Comparison of ENCODE assay signal across 31 cellular contexts in the genomic region with DNA sequence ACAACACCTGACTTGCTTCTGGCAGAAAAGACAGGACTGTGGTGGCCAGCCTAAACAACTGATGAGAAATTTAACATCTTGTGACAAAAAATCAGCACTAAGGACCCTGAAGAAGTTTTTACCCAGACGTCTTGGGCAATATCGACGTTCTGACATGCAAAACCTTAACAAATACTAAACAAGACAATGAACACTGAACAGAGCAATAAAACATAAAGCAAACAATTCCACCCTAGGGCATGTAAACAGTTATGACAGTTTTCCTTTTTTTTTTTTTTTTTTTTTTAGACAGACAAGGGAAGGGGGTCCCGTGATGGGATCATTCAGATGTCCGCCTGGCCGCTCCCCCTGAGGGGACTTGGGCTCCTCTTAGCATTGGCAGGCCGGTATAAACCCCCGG.
"Had no signal": no experiment of that assay in that cellular context is flagged by ENCODE, and none has a peak within 500 bp of the region (broad histone marks: within the 10 kb centered on the region; RNA-seq: fewer than 3 reads in every experiment).

No MANE protein-coding gene starts in this region.

- H3K4me1 Mint-ChIP-seq: activated B cell treated with CpG ODN at 0.5 μM for 24 hours; activated CD4-positive, alpha-beta T cell treated with anti-CD3 and anti-CD28 coated beads, Interleukin-2, amount 10 ng/mL, durations not matched to agents 24 days and 14 days; activated naive CD4-positive, alpha-beta T cell treated with anti-CD3 and anti-CD28 coated beads, Interleukin-2, amount 10 ng/mL, durations not matched to agents 7 days and 5 days; activated naive CD8-positive, alpha-beta T cell treated with anti-CD3 and anti-CD28 coated beads, Interleukin-2, amount 10 ng/mL, durations not matched to agents 7 days and 5 days; brain; central memory CD8-positive, alpha-beta T cell; T-helper 17 cell had no signal

- DNase-seq: activated B cell treated with CpG ODN at 0.5 μM for 24 hours; activated CD4-positive, alpha-beta memory T cell treated with anti-CD3 and anti-CD28 coated beads for 36 hours; activated CD4-positive, alpha-beta T cell treated with anti-CD3 and anti-CD28 coated beads, Interleukin-2, amount 10 ng/mL, durations not matched to agents 24 days and 14 days; activated CD8-positive, alpha-beta memory T cell treated with anti-CD3 and anti-CD28 coated beads, Interleukin-2, amount 50 U/mL, for 48 hours; activated gamma-delta T cell; activated naive CD4-positive, alpha-beta T cell; activated naive CD4-positive, alpha-beta T cell treated with anti-CD3 and anti-CD28 coated beads, Interleukin-2, amount 10 ng/mL, durations not matched to agents 7 days and 5 days; activated naive CD8-positive, alpha-beta T cell treated with anti-CD3 and anti-CD28 coated beads, Interleukin-2, amount 10 ng/mL, durations not matched to agents 7 days and 5 days; activated T-cell treated with anti-CD3 and anti-CD28 coated beads for 4 hours; activated T-cell treated with anti-CD3 and anti-CD28 coated beads, Interleukin-2, amount 50 U/mL, for 24 hours; activated T-cell treated with anti-CD3 and anti-CD28 coated beads, Interleukin-2, amount 50 U/mL, for 72 hours; dorsolateral prefrontal cortex; effector memory CD4-positive, alpha-beta T cell; erythroblast; foreskin keratinocyte; gastrocnemius medialis; glutamatergic neuron; heart right ventricle; T-helper 1 cell; T-helper 17 cell; T1000; WERI-Rb-1 had no signal

- H3K4me3 ChIP-seq: ascending aorta, coronary artery, dorsolateral prefrontal cortex, esophagus muscularis mucosa, gastrocnemius medialis had no signal

- H3K36me3 ChIP-seq: ascending aorta, esophagus muscularis mucosa, gastrocnemius medialis, heart right ventricle, WERI-Rb-1 had no signal

- H3K27ac Mint-ChIP-seq: activated B cell treated with CpG ODN at 0.5 μM for 24 hours; activated CD4-positive, alpha-beta memory T cell treated with anti-CD3 and anti-CD28 coated beads for 36 hours; activated CD4-positive, alpha-beta T cell treated with anti-CD3 and anti-CD28 coated beads, Interleukin-2, amount 10 ng/mL, durations not matched to agents 24 days and 14 days; activated naive CD4-positive, alpha-beta T cell treated with anti-CD3 and anti-CD28 coated beads, Interleukin-2, amount 10 ng/mL, durations not matched to agents 7 days and 5 days; activated naive CD4-positive, alpha-beta T cell treated with anti-CD3 and anti-CD28 coated beads, Interleukin-2, amount 50 U/mL, for 72 hours; activated naive CD8-positive, alpha-beta T cell treated with anti-CD3 and anti-CD28 coated beads, Interleukin-2, amount 10 ng/mL, durations not matched to agents 7 days and 5 days; activated T-cell treated with anti-CD3 and anti-CD28 coated beads, Interleukin-2, amount 50 U/mL, for 24 hours; activated T-cell treated with anti-CD3 and anti-CD28 coated beads, Interleukin-2, amount 50 U/mL, for 72 hours; brain; dendritic cell treated with granulocyte-macrophage colony-stimulating factor and Interleukin-4, amounts not matched to agents 40 ng/mL and 50 ng/mL, for 4 days; T-helper 17 cell; T-helper 2 cell treated with Interferon-gamma antibody and Interleukin-4, amounts not matched to agents 5 μg/mL and 100 μg/mL, for 36 hours had no signal

- H3K27ac ChIP-seq: ascending aorta, coronary artery, dorsolateral prefrontal cortex, esophagus muscularis mucosa, foreskin keratinocyte, gastrocnemius medialis, heart right ventricle, WERI-Rb-1 had no signal

- H3K4me3 Mint-ChIP-seq: activated B cell treated with CpG ODN at 0.5 μM for 24 hours; activated CD4-positive, alpha-beta memory T cell treated with anti-CD3 and anti-CD28 coated beads for 36 hours; activated CD4-positive, alpha-beta T cell treated with anti-CD3 and anti-CD28 coated beads, Interleukin-2, amount 10 ng/mL, durations not matched to agents 24 days and 14 days; activated naive CD4-positive, alpha-beta T cell treated with anti-CD3 and anti-CD28 coated beads, Interleukin-2, amount 10 ng/mL, durations not matched to agents 7 days and 5 days; activated naive CD8-positive, alpha-beta T cell treated with anti-CD3 and anti-CD28 coated beads, Interleukin-2, amount 10 ng/mL, durations not matched to agents 7 days and 5 days; activated T-cell treated with anti-CD3 and anti-CD28 coated beads, Interleukin-2, amount 50 U/mL, for 24 hours; activated T-cell treated with anti-CD3 and anti-CD28 coated beads, Interleukin-2, amount 50 U/mL, for 72 hours; brain; central memory CD8-positive, alpha-beta T cell; dendritic cell treated with granulocyte-macrophage colony-stimulating factor and Interleukin-4, amounts not matched to agents 40 ng/mL and 50 ng/mL, for 4 days; T-helper 17 cell; T-helper 2 cell treated with Interferon-gamma antibody and Interleukin-4, amounts not matched to agents 5 μg/mL and 100 μg/mL, for 36 hours had no signal

- H3K27me3 Mint-ChIP-seq: activated B cell treated with CpG ODN at 0.5 μM for 24 hours; activated CD4-positive, alpha-beta memory T cell treated with anti-CD3 and anti-CD28 coated beads for 36 hours; activated CD4-positive, alpha-beta T cell treated with anti-CD3 and anti-CD28 coated beads, Interleukin-2, amount 10 ng/mL, durations not matched to agents 24 days and 14 days; activated naive CD4-positive, alpha-beta T cell treated with anti-CD3 and anti-CD28 coated beads, Interleukin-2, amount 10 ng/mL, durations not matched to agents 7 days and 5 days; activated naive CD8-positive, alpha-beta T cell treated with anti-CD3 and anti-CD28 coated beads, Interleukin-2, amount 10 ng/mL, durations not matched to agents 7 days and 5 days; activated T-cell treated with anti-CD3 and anti-CD28 coated beads, Interleukin-2, amount 50 U/mL, for 24 hours; brain; central memory CD8-positive, alpha-beta T cell; dendritic cell treated with granulocyte-macrophage colony-stimulating factor and Interleukin-4, amounts not matched to agents 40 ng/mL and 50 ng/mL, for 4 days; T-helper 17 cell had no signal

- H3K9me3 ChIP-seq: ascending aorta, esophagus muscularis mucosa, gastrocnemius medialis had no signal

- H3K27me3 ChIP-seq: ascending aorta, dorsolateral prefrontal cortex, esophagus muscularis mucosa, foreskin keratinocyte, gastrocnemius medialis, heart right ventricle had no signal

- H3K4me1 ChIP-seq: ascending aorta, esophagus muscularis mucosa, foreskin keratinocyte, gastrocnemius medialis, heart right ventricle had no signal

- ATAC-seq: activated CD4-positive, CD25-positive, alpha-beta regulatory T cell treated with anti-CD3 and anti-CD28 coated beads, Interleukin-2, amount 50 U/mL, for 24 hours; activated naive CD4-positive, alpha-beta T cell treated with anti-CD3 and anti-CD28 coated beads, Interleukin-2, amount 50 U/mL, for 72 hours; activated T-cell treated with anti-CD3 and anti-CD28 coated beads, Interleukin-2, amount 50 U/mL, for 72 hours; foreskin keratinocyte; gastrocnemius medialis; heart right ventricle; T-helper 17 cell had no signal

- H3K36me3 Mint-ChIP-seq: activated CD4-positive, alpha-beta memory T cell treated with anti-CD3 and anti-CD28 coated beads for 36 hours; activated naive CD4-positive, alpha-beta T cell treated with anti-CD3 and anti-CD28 coated beads, Interleukin-2, amount 10 ng/mL, durations not matched to agents 7 days and 5 days; activated naive CD8-positive, alpha-beta T cell treated with anti-CD3 and anti-CD28 coated beads, Interleukin-2, amount 10 ng/mL, durations not matched to agents 7 days and 5 days; brain had no signal
